ENCODE assay signal across 16 cellular contexts in the genomic region with DNA sequence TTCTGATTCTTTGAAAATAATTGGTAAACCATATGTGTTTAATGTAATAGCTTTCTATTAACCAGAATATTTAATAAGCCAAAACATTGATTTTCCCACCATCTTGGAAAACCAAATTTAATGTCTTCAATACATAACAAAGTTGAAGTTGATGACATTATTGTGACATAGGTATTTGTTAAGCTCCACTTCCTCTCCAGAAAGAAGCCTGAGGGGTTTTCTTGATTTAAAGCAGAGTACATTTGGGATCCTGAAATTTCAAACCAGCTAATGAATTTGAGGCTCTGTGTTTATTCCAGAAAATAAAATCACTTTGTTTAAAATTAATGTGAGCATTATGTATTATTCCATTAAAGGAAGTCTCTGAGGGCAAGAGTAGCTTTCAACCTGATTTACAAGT.
"Had no signal": no experiment of that assay in that cellular context is flagged by ENCODE, and none has a peak within 500 bp of the region (broad histone marks: within the 10 kb centered on the region; RNA-seq: fewer than 3 reads in every experiment).

No MANE protein-coding gene starts in this region.

- H3K4me3 ChIP-seq: hepatocyte, mucosa of descending colon, spleen, testis, tibial nerve, upper lobe of right lung, vagina had no signal

- H3K36me3 ChIP-seq: spleen, tibial nerve, upper lobe of right lung, vagina had no signal

- H3K9me3 ChIP-seq: mucosa of descending colon, testis, upper lobe of right lung, vagina had no signal

- H2AFZ ChIP-seq: hepatocyte had no signal

- DNase-seq: foreskin keratinocyte; mammary epithelial cell; mucosa of descending colon; naive thymus-derived CD8-positive, alpha-beta T cell; posterior cingulate gyrus; spleen; stimulated activated CD4-positive, alpha-beta T cell treated with anti-CD3 and anti-CD28 coated beads, Interleukin-15, amount 100 ng/mL, for 24 hours; stimulated activated CD4-positive, alpha-beta T cell treated with anti-CD3 and anti-CD28 coated beads, Interleukin-1b, Interleukin-23, amount 100 ng/mL, for 48 hours; stimulated activated CD4-positive, alpha-beta T cell treated with anti-CD3 and anti-CD28 coated beads, Interleukin-4, amount 100 ng/mL, for 24 hours; testis; upper lobe of right lung had no signal

- H3K27me3 ChIP-seq: foreskin keratinocyte, hepatocyte, spleen, testis, tibial nerve, upper lobe of right lung, vagina had no signal

- H3K27ac ChIP-seq: foreskin keratinocyte, hepatocyte, spleen, testis, tibial nerve, upper lobe of right lung, vagina had no signal

- H3K4me1 ChIP-seq: testis, tibial nerve, upper lobe of right lung, vagina had no signal

- H3K79me2 ChIP-seq: hepatocyte had no signal

- ATAC-seq: sciatic nerve; stimulated activated memory B cell treated with anti-CD40 and anti-IgM and Interleukin-4, amounts not matched to agents 10 μg/mL and 1 μg/mL and 100 μg/mL, for 72 hours had no signal

- H3K4me2 ChIP-seq: hepatocyte had no signal
